Comparison of ENCODE assay signal across 33 cellular contexts in genomic region chr4:110824344-110824743, GRCh38.
DNase-seq lines count a peak whose midpoint lies in the region; TF ChIP-seq lines count a peak whose summit lies in the region.
"Had no signal": no experiment of that assay in that cellular context is flagged by ENCODE, and none has a peak within 500 bp of the region (broad histone marks: within the 10 kb centered on the region; RNA-seq: fewer than 3 reads in every experiment).

No MANE protein-coding gene starts in this region.

- CTCF ChIA-PET in HEK293 (lab: Yijun Ruan, JAX): no interaction called here

- H4K8ac ChIP-seq in neuronal stem cell (ENCODE audit: low read depth, low read length): peak overlapping the region; percentile 19

- no peak overlapping the region for H2AFZ ChIP-seq in neuronal stem cell (ENCODE audit: low read length)

- H2BK15ac ChIP-seq in neuronal stem cell (ENCODE audit: low read length): no peak overlapping the region

- H3K4me2 ChIP-seq in neuronal stem cell (ENCODE audit: insufficient read depth, low read length, poor library complexity, severe bottlenecking): no peak overlapping the region
- H3K4me2 ChIP-seq: A549; BLaER1; BLaER1 treated with 17β-estradiol and CSF1 and Interleukin-3, amounts not matched to agents 10 nM and 100 nM had no signal

- no peak overlapping the region for H3K4ac ChIP-seq in neuronal stem cell (ENCODE audit: low read length)

- H3K27me3 ChIP-seq in neuronal stem cell (ENCODE audit: control insufficient read depth in 3 of 3, insufficient read depth in 3 of 3, low read depth in 1 of 3, low read length in 3 of 3): no peaks in the 10 kb centered on the region
- H3K27me3 ChIP-seq: BE2C; BLaER1; BLaER1 treated with 17β-estradiol and CSF1 and Interleukin-3, amounts not matched to agents 10 nM and 100 nM had no signal

- H3K27me3 Mint-ChIP-seq in activated naive CD4-positive, alpha-beta T cell treated with anti-CD3 and anti-CD28 coated beads, Interleukin-2, amount 50 U/mL, for 24 hours: no peaks in the 10 kb centered on the region
- H3K27me3 Mint-ChIP-seq: B cell; CD4-positive, alpha-beta memory T cell; CD4-positive, alpha-beta T cell; CD4-positive, CD25-positive, alpha-beta regulatory T cell; CD8-positive, alpha-beta memory T cell had no signal

- H3K4me3 ChIP-seq in HEK293 (ENCODE audit: low read depth, low read length): no peak overlapping the region
- H3K4me3 ChIP-seq in neuronal stem cell (ENCODE audit: low read length in 2 of 2): no peak overlapping the region
- H3K4me3 ChIP-seq: A549; BLaER1; BLaER1 treated with 17β-estradiol and CSF1 and Interleukin-3, amounts not matched to agents 10 nM and 100 nM had no signal

- no peak overlapping the region for H2AK5ac ChIP-seq in neuronal stem cell (ENCODE audit: low read depth, low read length)

- H3K9me3 ChIP-seq in HEK293 (ENCODE audit: control insufficient read depth, insufficient read depth, low read depth, low read length): no peaks in the 10 kb centered on the region
- H3K9me3 ChIP-seq in neuronal stem cell (replicated peaks in 1 of 2; ENCODE audit: control insufficient read depth in 2 of 2, insufficient read depth in 1 of 2, low read depth in 1 of 2, low read length in 2 of 2): no peaks in the 10 kb centered on the region
- H3K9me3 ChIP-seq: A549; BE2C; BLaER1; BLaER1 treated with 17β-estradiol and CSF1 and Interleukin-3, amounts not matched to agents 10 nM and 100 nM; Caco-2 had no signal

- H3K23ac ChIP-seq in neuronal stem cell (ENCODE audit: low read depth, low read length, poor library complexity): no peak overlapping the region

- no CpG with 5 or more reads among the region's 5 CpGs for WGBS in neuronal stem cell (ENCODE audit: extremely low coverage in 2 of 2, insufficient read length in 2 of 2, insufficient replicate concordance in 1 of 2), 2 donors

- POLR2A ChIA-PET in HEK293 (lab: Yijun Ruan, JAX): no interaction called here

- no peak overlapping the region for H2BK12ac ChIP-seq in neuronal stem cell (ENCODE audit: low read length)

- no peak overlapping the region for H2BK120ac ChIP-seq in neuronal stem cell (ENCODE audit: low read depth, low read length)

- H3K27ac Mint-ChIP-seq in activated naive CD4-positive, alpha-beta T cell treated with anti-CD3 and anti-CD28 coated beads, Interleukin-2, amount 50 U/mL, for 24 hours: peak overlapping the region; percentile 6
- H3K27ac Mint-ChIP-seq: B cell; CD14-positive monocyte; CD4-positive, alpha-beta memory T cell; CD4-positive, alpha-beta T cell; CD4-positive, CD25-positive, alpha-beta regulatory T cell; CD8-positive, alpha-beta memory T cell; CD8-positive, alpha-beta T cell had no signal

- H3K9ac ChIP-seq in neuronal stem cell (ENCODE audit: low read depth, low read length, poor library complexity): no peak overlapping the region
- H3K9ac ChIP-seq: BLaER1; BLaER1 treated with 17β-estradiol and CSF1 and Interleukin-3, amounts not matched to agents 10 nM and 100 nM had no signal

- H3K79me1 ChIP-seq in neuronal stem cell (ENCODE audit: low read depth, low read length): no peaks in the 10 kb centered on the region

- no peak for TF ChIP-seq CTCF in HEK293 (tag by site-specific recombination; IDR thresholded peaks at IDR 0.05)

- H3K14ac ChIP-seq in neuronal stem cell (ENCODE audit: low read length): no peak overlapping the region

- H2BK5ac ChIP-seq in neuronal stem cell (ENCODE audit: low read length): no peak overlapping the region

- no peaks in the 10 kb centered on the region for H3K36me3 Mint-ChIP-seq in activated naive CD4-positive, alpha-beta T cell treated with anti-CD3 and anti-CD28 coated beads, Interleukin-2, amount 50 U/mL, for 24 hours
- H3K36me3 Mint-ChIP-seq: CD14-positive monocyte; CD4-positive, alpha-beta memory T cell; CD4-positive, CD25-positive, alpha-beta regulatory T cell; CD8-positive, alpha-beta memory T cell; CD8-positive, alpha-beta T cell had no signal

- no peak overlapping the region for H3K27ac ChIP-seq in HEK293 (ENCODE audit: extremely low read depth, low read depth, low read length)
- no peak overlapping the region for H3K27ac ChIP-seq in neuronal stem cell (replicated peaks; ENCODE audit: low read length)
- H3K27ac ChIP-seq: 22Rv1; A549; BLaER1; BLaER1 treated with 17β-estradiol and CSF1 and Interleukin-3, amounts not matched to agents 10 nM and 100 nM; C4-2B had no signal

- no peak overlapping the region for H3K4me3 Mint-ChIP-seq in activated naive CD4-positive, alpha-beta T cell treated with anti-CD3 and anti-CD28 coated beads, Interleukin-2, amount 50 U/mL, for 24 hours
- H3K4me3 Mint-ChIP-seq: B cell; CD14-positive monocyte; CD4-positive, alpha-beta memory T cell; CD4-positive, alpha-beta T cell; CD4-positive, CD25-positive, alpha-beta regulatory T cell; CD8-positive, alpha-beta memory T cell; CD8-positive, alpha-beta T cell had no signal

- no peak overlapping the region for H4K91ac ChIP-seq in neuronal stem cell (ENCODE audit: low read depth, low read length, poor library complexity)

- H3K4me1 ChIP-seq in HEK293 (ENCODE audit: control insufficient read depth, insufficient read depth, low read length): no peaks in the 10 kb centered on the region
- no peaks in the 10 kb centered on the region for H3K4me1 ChIP-seq in neuronal stem cell (ENCODE audit: control insufficient read depth in 2 of 2, insufficient read depth in 1 of 2, low read depth in 1 of 2, low read length in 2 of 2)
- H3K4me1 ChIP-seq: A549; BE2C; BLaER1; BLaER1 treated with 17β-estradiol and CSF1 and Interleukin-3, amounts not matched to agents 10 nM and 100 nM had no signal

- H3K4me1 Mint-ChIP-seq in activated naive CD4-positive, alpha-beta T cell treated with anti-CD3 and anti-CD28 coated beads, Interleukin-2, amount 50 U/mL, for 24 hours: no peaks in the 10 kb centered on the region
- H3K4me1 Mint-ChIP-seq: B cell; CD14-positive monocyte; CD4-positive, alpha-beta memory T cell; CD4-positive, CD25-positive, alpha-beta regulatory T cell; CD8-positive, alpha-beta memory T cell had no signal

- no peaks in the 10 kb centered on the region for H3K9me3 Mint-ChIP-seq in activated naive CD4-positive, alpha-beta T cell treated with anti-CD3 and anti-CD28 coated beads, Interleukin-2, amount 50 U/mL, for 24 hours
- H3K9me3 Mint-ChIP-seq: CD14-positive monocyte; CD8-positive, alpha-beta T cell had no signal

- no peak overlapping the region for H3K18ac ChIP-seq in neuronal stem cell (ENCODE audit: low read length)

- no peak for DNase-seq in activated naive CD4-positive, alpha-beta T cell treated with Interleukin-2 at 50 U/mL for 16 hours
- DNase-seq in neuronal stem cell (ENCODE audit: low spot score) (no peak), NCI-H2107 (lab: John Stamatoyannopoulos, UW) (no peak), SKM-1 treated with dmso at 0.1 percent for 144 hours (lab: John Stamatoyannopoulos, UW; ENCODE audit: unreplicated experiment) (no peak)
- DNase-seq: 8988T; ACHN; AML-193; BE2C; C1 segment of cervical spinal cord; Caco-2; Calu3; CD4-positive, alpha-beta memory T cell; CD4-positive, alpha-beta T cell; CD4-positive, CD25-positive, alpha-beta regulatory T cell; CD8-positive, alpha-beta memory T cell; CD8-positive, alpha-beta T cell; COR-L47; DMS 273 treated with DMSO at 0.1 percent for 48 hours; DMS153; DMS53; DMS79; DMS79 treated with DMSO at 0.1 percent for 48 hours; DND-41; EL had no signal

- H3K36me3 ChIP-seq in HEK293 (ENCODE audit: control insufficient read depth in 2 of 2, insufficient read depth in 1 of 2, low read length in 2 of 2) (no peaks in the 10 kb centered on the region), neuronal stem cell (replicated peaks in 1 of 2; ENCODE audit: control insufficient read depth in 2 of 2, insufficient read depth in 2 of 2, low read length in 2 of 2) (no peaks in the 10 kb centered on the region)
- H3K36me3 ChIP-seq: BE2C; BLaER1; BLaER1 treated with 17β-estradiol and CSF1 and Interleukin-3, amounts not matched to agents 10 nM and 100 nM had no signal

TF ChIP-seq in HEK293, 187 proteins besides CTCF, POLR2A, EP300 and RAD21:
- TF ChIP-seq ZNF610 (tag by site-specific recombination; IDR thresholded peaks at IDR 0.05; ENCODE audit: borderline replicate concordance) (peak; percentile 98), ZNF426 (tag by site-specific recombination; IDR thresholded peaks at IDR 0.05) (no peak)
